ENCODE assay signal across 1 cellular context in genomic region chr1:40983286-40983685, GRCh38.
TF ChIP-seq lines count a peak whose summit lies in the region.

No MANE protein-coding gene starts in this region.

TF ChIP-seq in SK-N-SH, 30 proteins besides CTCF, POLR2A, EP300 and RAD21:
- TF ChIP-seq, protein P1, sequence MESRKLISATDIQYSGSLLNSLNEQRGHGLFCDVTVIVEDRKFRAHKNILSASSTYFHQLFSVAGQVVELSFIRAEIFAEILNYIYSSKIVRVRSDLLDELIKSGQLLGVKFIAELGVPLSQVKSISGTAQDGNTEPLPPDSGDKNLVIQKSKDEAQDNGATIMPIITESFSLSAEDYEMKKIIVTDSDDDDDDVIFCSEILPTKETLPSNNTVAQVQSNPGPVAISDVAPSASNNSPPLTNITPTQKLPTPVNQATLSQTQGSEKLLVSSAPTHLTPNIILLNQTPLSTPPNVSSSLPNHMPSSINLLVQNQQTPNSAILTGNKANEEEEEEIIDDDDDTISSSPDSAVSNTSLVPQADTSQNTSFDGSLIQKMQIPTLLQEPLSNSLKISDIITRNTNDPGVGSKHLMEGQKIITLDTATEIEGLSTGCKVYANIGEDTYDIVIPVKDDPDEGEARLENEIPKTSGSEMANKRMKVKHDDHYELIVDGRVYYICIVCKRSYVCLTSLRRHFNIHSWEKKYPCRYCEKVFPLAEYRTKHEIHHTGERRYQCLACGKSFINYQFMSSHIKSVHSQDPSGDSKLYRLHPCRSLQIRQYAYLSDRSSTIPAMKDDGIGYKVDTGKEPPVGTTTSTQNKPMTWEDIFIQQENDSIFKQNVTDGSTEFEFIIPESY (IDR thresholded peaks at IDR 0.05; ENCODE audit: borderline replicate concordance, low read depth), result no peak
- TF ChIP-seq REST (IDR thresholded peaks at IDR 0.05; ENCODE audit: low read depth, low read length) (no peak), JUND (IDR thresholded peaks at IDR 0.05) (no peak), FOSL2 (IDR thresholded peaks at IDR 0.05; ENCODE audit: borderline replicate concordance, low read depth) (no peak), GATA2 (CRISPR knock-in tag; IDR thresholded peaks at IDR 0.05) (no peak), POLR2AphosphoS5 (IDR thresholded peaks at IDR 0.05; ENCODE audit: low read depth, low read length) (0 out of 2 replicates have a peak, but pooled peaks have one; percentile 30), MEF2A (IDR thresholded peaks at IDR 0.05; ENCODE audit: borderline replicate concordance, low read depth) (no peak), RCOR1 (IDR thresholded peaks at IDR 0.05; ENCODE audit: low read length) (no peak), USF2 (IDR thresholded peaks at IDR 0.05; ENCODE audit: borderline replicate concordance, low read depth, low read length) (no peak), SIN3A (IDR thresholded peaks at IDR 0.05; ENCODE audit: borderline replicate concordance, low read depth, low read length) (no peak), NRF1 (IDR thresholded peaks at IDR 0.05; ENCODE audit: low read depth, low read length) (no peak), ELF1 (IDR thresholded peaks at IDR 0.05) (no peak), GABPA (IDR thresholded peaks at IDR 0.05; ENCODE audit: low read depth) (no peak), MXI1 (IDR thresholded peaks at IDR 0.05; ENCODE audit: low read depth, low read length) (no peak), RXRA (IDR thresholded peaks at IDR 0.05; ENCODE audit: borderline replicate concordance, low read depth) (no peak), EZH2phosphoT487 (IDR thresholded peaks at IDR 0.05; ENCODE audit: borderline replicate concordance, low read depth) (no peak), TCF12 (IDR thresholded peaks at IDR 0.05) (peak; percentile 88), FOXJ3 (CRISPR knock-in tag; IDR thresholded peaks at IDR 0.05) (no peak)
- TF ChIP-seq, protein P2, sequence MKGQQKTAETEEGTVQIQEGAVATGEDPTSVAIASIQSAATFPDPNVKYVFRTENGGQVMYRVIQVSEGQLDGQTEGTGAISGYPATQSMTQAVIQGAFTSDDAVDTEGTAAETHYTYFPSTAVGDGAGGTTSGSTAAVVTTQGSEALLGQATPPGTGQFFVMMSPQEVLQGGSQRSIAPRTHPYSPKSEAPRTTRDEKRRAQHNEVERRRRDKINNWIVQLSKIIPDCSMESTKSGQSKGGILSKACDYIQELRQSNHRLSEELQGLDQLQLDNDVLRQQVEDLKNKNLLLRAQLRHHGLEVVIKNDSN (IDR thresholded peaks at IDR 0.05; ENCODE audit: borderline replicate concordance, low read depth), result no peak
- TF ChIP-seq, protein P3, sequence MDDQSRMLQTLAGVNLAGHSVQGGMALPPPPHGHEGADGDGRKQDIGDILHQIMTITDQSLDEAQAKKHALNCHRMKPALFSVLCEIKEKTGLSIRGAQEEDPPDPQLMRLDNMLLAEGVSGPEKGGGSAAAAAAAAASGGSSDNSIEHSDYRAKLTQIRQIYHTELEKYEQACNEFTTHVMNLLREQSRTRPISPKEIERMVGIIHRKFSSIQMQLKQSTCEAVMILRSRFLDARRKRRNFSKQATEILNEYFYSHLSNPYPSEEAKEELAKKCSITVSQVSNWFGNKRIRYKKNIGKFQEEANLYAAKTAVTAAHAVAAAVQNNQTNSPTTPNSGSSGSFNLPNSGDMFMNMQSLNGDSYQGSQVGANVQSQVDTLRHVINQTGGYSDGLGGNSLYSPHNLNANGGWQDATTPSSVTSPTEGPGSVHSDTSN (IDR thresholded peaks at IDR 0.05), result peak; percentile 89
- TF ChIP-seq, protein P4, sequence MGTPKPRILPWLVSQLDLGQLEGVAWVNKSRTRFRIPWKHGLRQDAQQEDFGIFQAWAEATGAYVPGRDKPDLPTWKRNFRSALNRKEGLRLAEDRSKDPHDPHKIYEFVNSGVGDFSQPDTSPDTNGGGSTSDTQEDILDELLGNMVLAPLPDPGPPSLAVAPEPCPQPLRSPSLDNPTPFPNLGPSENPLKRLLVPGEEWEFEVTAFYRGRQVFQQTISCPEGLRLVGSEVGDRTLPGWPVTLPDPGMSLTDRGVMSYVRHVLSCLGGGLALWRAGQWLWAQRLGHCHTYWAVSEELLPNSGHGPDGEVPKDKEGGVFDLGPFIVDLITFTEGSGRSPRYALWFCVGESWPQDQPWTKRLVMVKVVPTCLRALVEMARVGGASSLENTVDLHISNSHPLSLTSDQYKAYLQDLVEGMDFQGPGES (IDR thresholded peaks at IDR 0.05; ENCODE audit: low read depth, low read length), result no peak
